19 cellular contexts compared by ENCODE assay signal in the genomic region with DNA sequence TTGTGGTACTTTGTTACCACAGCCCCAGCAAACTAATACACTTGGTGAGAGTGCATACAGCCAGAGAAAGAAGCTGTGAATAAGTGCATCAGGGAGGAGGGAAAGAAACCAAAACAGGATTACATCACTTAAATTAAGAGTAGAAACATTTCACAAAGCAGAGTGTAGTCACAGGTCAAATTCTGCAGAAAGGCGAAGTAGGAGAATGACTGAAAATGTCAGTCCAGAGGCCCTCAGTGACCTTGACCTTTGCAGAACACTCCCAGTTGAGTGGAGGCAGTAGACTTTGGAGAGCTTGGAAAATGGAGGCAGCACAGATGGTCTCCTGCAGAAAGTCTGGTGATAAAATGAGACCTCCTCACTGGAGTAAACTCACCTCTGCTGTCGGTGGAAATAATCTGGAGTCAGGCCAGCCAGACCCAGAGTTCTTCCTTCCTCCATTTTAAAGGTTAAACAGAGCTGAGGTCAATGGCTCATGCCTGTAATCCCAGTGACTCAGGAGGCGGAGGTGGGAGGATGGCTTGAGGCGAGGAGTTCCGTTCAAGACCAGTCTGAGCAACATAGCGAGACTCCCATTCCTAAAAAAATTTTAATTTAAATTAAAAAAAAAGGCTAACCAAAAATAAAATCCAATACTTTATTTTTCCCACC. TPM values are rescaled to one million over a fixed set of nuclear protein-coding genes. Genes with fewer than 3 reads are reported as not detected.
DNase-seq lines count a peak whose midpoint lies in the region; ATAC-seq and TF ChIP-seq lines count a peak whose summit lies in the region.
"Had no signal": no experiment of that assay in that cellular context is flagged by ENCODE, and none has a peak within 500 bp of the region (broad histone marks: within the 10 kb centered on the region; RNA-seq: fewer than 3 reads in every experiment).

No MANE protein-coding gene starts in this region.

- no peaks in the 10 kb centered on the region for H3K27me3 ChIP-seq in upper lobe of right lung
- H3K27me3 ChIP-seq: Peyer's patch had no signal

- no peak overlapping the region for H3K27ac ChIP-seq in upper lobe of right lung
- H3K27ac ChIP-seq: Peyer's patch had no signal

- H3K9me3 Mint-ChIP-seq in activated naive CD8-positive, alpha-beta T cell treated with anti-CD3 and anti-CD28 coated beads, Interleukin-2, amount 50 U/mL, for 24 hours: no peaks in the 10 kb centered on the region
- no peaks in the 10 kb centered on the region for H3K9me3 Mint-ChIP-seq in activated naive CD8-positive, alpha-beta T cell treated with anti-CD3 and anti-CD28 coated beads for 36 hours
- H3K9me3 Mint-ChIP-seq in dendritic cell treated with granulocyte-macrophage colony-stimulating factor and Interleukin-4, amounts not matched to agents 40 ng/mL and 50 ng/mL, for 4 days: no peaks in the 10 kb centered on the region
- H3K9me3 Mint-ChIP-seq in activated naive CD4-positive, alpha-beta T cell treated with anti-CD3 and anti-CD28 coated beads, Interleukin-2, amount 10 ng/mL, durations not matched to agents 7 days and 5 days: no peaks in the 10 kb centered on the region
- H3K9me3 Mint-ChIP-seq: H9 had no signal

- DNase-seq in activated naive CD8-positive, alpha-beta T cell treated with anti-CD3 and anti-CD28 coated beads, Interleukin-2, amount 50 U/mL, for 24 hours: no peak
- no peak for DNase-seq in activated naive CD8-positive, alpha-beta T cell treated with anti-CD3 and anti-CD28 coated beads for 36 hours
- DNase-seq in MV-4-11 (lab: John Stamatoyannopoulos, UW) (peak; percentile 77), upper lobe of right lung (no peak), iPS-NIHi7 (ENCODE audit: extremely low spot score) (no peak), UCSD-AML1 (lab: John Stamatoyannopoulos, UW; ENCODE audit: unreplicated experiment) (no peak)
- no peak for DNase-seq in activated naive CD4-positive, alpha-beta T cell treated with anti-CD3 and anti-CD28 coated beads, Interleukin-2, amount 10 ng/mL, durations not matched to agents 7 days and 5 days
- DNase-seq: 8988T, DND-41, GDM1, H9, NCI-H1105, NCI-H1694 treated with DMSO at 0.1 percent for 48 hours, NCI-H2107, NCI-H2227 treated with DMSO at 0.1 percent for 48 hours, NCI-H524, Peyer's patch, SIG-M5 had no signal

- CTCF ChIA-PET in activated naive CD4-positive, alpha-beta T cell treated with anti-CD3 and anti-CD28 coated beads, Interleukin-2, amount 10 ng/mL, durations not matched to agents 7 days and 5 days (lab: Charles Lee): no interaction called here

- H3K27me3 Mint-ChIP-seq in activated naive CD8-positive, alpha-beta T cell treated with anti-CD3 and anti-CD28 coated beads, Interleukin-2, amount 50 U/mL, for 24 hours: peaks cover 9% of the 10 kb centered on the region
- peaks cover 18% of the 10 kb centered on the region for H3K27me3 Mint-ChIP-seq in activated naive CD8-positive, alpha-beta T cell treated with anti-CD3 and anti-CD28 coated beads for 36 hours
- H3K27me3 Mint-ChIP-seq in dendritic cell treated with granulocyte-macrophage colony-stimulating factor and Interleukin-4, amounts not matched to agents 40 ng/mL and 50 ng/mL, for 4 days: no peaks in the 10 kb centered on the region
- peaks cover 29% of the 10 kb centered on the region for H3K27me3 Mint-ChIP-seq in activated naive CD4-positive, alpha-beta T cell treated with anti-CD3 and anti-CD28 coated beads, Interleukin-2, amount 10 ng/mL, durations not matched to agents 7 days and 5 days

- H3K36me3 Mint-ChIP-seq in activated naive CD8-positive, alpha-beta T cell treated with anti-CD3 and anti-CD28 coated beads, Interleukin-2, amount 50 U/mL, for 24 hours (ENCODE audit: low read depth): no peaks in the 10 kb centered on the region
- no peaks in the 10 kb centered on the region for H3K36me3 Mint-ChIP-seq in activated naive CD8-positive, alpha-beta T cell treated with anti-CD3 and anti-CD28 coated beads for 36 hours
- H3K36me3 Mint-ChIP-seq in dendritic cell treated with granulocyte-macrophage colony-stimulating factor and Interleukin-4, amounts not matched to agents 40 ng/mL and 50 ng/mL, for 4 days (ENCODE audit: low read depth): peaks cover 42% of the 10 kb centered on the region
- no peaks in the 10 kb centered on the region for H3K36me3 Mint-ChIP-seq in activated naive CD4-positive, alpha-beta T cell treated with anti-CD3 and anti-CD28 coated beads, Interleukin-2, amount 10 ng/mL, durations not matched to agents 7 days and 5 days

- peaks cover 4% of the 10 kb centered on the region for H3K4me1 Mint-ChIP-seq in activated naive CD8-positive, alpha-beta T cell treated with anti-CD3 and anti-CD28 coated beads, Interleukin-2, amount 50 U/mL, for 24 hours
- H3K4me1 Mint-ChIP-seq in activated naive CD8-positive, alpha-beta T cell treated with anti-CD3 and anti-CD28 coated beads for 36 hours: peaks cover 2% of the 10 kb centered on the region
- H3K4me1 Mint-ChIP-seq in dendritic cell treated with granulocyte-macrophage colony-stimulating factor and Interleukin-4, amounts not matched to agents 40 ng/mL and 50 ng/mL, for 4 days (ENCODE audit: low read depth): peaks cover 57% of the 10 kb centered on the region
- no peaks in the 10 kb centered on the region for H3K4me1 Mint-ChIP-seq in activated naive CD4-positive, alpha-beta T cell treated with anti-CD3 and anti-CD28 coated beads, Interleukin-2, amount 10 ng/mL, durations not matched to agents 7 days and 5 days

- H3K9me3 ChIP-seq in upper lobe of right lung: no peaks in the 10 kb centered on the region
- H3K9me3 ChIP-seq: Peyer's patch had no signal

- ATAC-seq in activated naive CD8-positive, alpha-beta T cell treated with anti-CD3 and anti-CD28 coated beads, Interleukin-2, amount 50 U/mL, for 24 hours: peak; percentile 40
- peak; percentile 72 for ATAC-seq in upper lobe of right lung

- H3K36me3 ChIP-seq in upper lobe of right lung: no peaks in the 10 kb centered on the region
- H3K36me3 ChIP-seq: Peyer's patch had no signal

- intact Hi-C loops in dendritic cell treated with granulocyte-macrophage colony-stimulating factor and Interleukin-4, amounts not matched to agents 40 ng/mL and 50 ng/mL, for 4 days (cut with micrococcal nuclease): no loop called here
- intact Hi-C loops in upper lobe of right lung (cut with DNase I): no loop called here

- no peaks in the 10 kb centered on the region for H3K4me1 ChIP-seq in upper lobe of right lung
- H3K4me1 ChIP-seq: Peyer's patch had no signal

- no peak overlapping the region for H3K4me3 Mint-ChIP-seq in activated naive CD8-positive, alpha-beta T cell treated with anti-CD3 and anti-CD28 coated beads, Interleukin-2, amount 50 U/mL, for 24 hours
- H3K4me3 Mint-ChIP-seq in activated naive CD8-positive, alpha-beta T cell treated with anti-CD3 and anti-CD28 coated beads for 36 hours: no peak overlapping the region
- H3K4me3 Mint-ChIP-seq in dendritic cell treated with granulocyte-macrophage colony-stimulating factor and Interleukin-4, amounts not matched to agents 40 ng/mL and 50 ng/mL, for 4 days: no peak overlapping the region
- H3K4me3 Mint-ChIP-seq in activated naive CD4-positive, alpha-beta T cell treated with anti-CD3 and anti-CD28 coated beads, Interleukin-2, amount 10 ng/mL, durations not matched to agents 7 days and 5 days: no peak overlapping the region
- H3K4me3 Mint-ChIP-seq: H9 had no signal

- H3K4me3 ChIP-seq in upper lobe of right lung: no peak overlapping the region
- H3K4me3 ChIP-seq: Peyer's patch had no signal

- TF ChIP-seq CTCF in upper lobe of right lung (IDR thresholded peaks at IDR 0.05): no peak

- H3K27ac Mint-ChIP-seq in activated naive CD8-positive, alpha-beta T cell treated with anti-CD3 and anti-CD28 coated beads, Interleukin-2, amount 50 U/mL, for 24 hours: no peak overlapping the region
- no peak overlapping the region for H3K27ac Mint-ChIP-seq in activated naive CD8-positive, alpha-beta T cell treated with anti-CD3 and anti-CD28 coated beads for 36 hours
- H3K27ac Mint-ChIP-seq in dendritic cell treated with granulocyte-macrophage colony-stimulating factor and Interleukin-4, amounts not matched to agents 40 ng/mL and 50 ng/mL, for 4 days: peak overlapping the region; percentile 89
- H3K27ac Mint-ChIP-seq in activated naive CD4-positive, alpha-beta T cell treated with anti-CD3 and anti-CD28 coated beads, Interleukin-2, amount 10 ng/mL, durations not matched to agents 7 days and 5 days: no peak overlapping the region
- H3K27ac Mint-ChIP-seq: H9 had no signal

RNA-seq across cellular contexts. Expression of a gene that starts 5.0 kb away (rescaled TPM):
- under 1 TPM; 0.08 to 0.12 TPM for total RNA-seq in activated naive CD8-positive, alpha-beta T cell treated with anti-CD3 and anti-CD28 coated beads for 36 hours
- total RNA-seq in upper lobe of right lung: 27.4 TPM
- total RNA-seq: H9 had no signal

RNA-seq across cellular contexts. Expression of a gene that starts 38.1 kb away (rescaled TPM):
- total RNA-seq in activated naive CD8-positive, alpha-beta T cell treated with anti-CD3 and anti-CD28 coated beads for 36 hours: not detected
- total RNA-seq in upper lobe of right lung: 6.9 TPM

Comparison
In these comparisons a context has a peak if more than half of its experiments do, and no peak if none do; other contexts are left out.
1. RNA of a gene that starts 5.0 kb away (total RNA-seq): 27.4 TPM in upper lobe of right lung (single experiment); 0.08 to 0.12 TPM in activated naive CD8-positive, alpha-beta T cell treated with anti-CD3 and anti-CD28 coated beads for 36 hours; every median in the first group is over 10 times any median in the second.